Comparison of ENCODE assay signal across 20 cellular contexts in the genomic region with DNA sequence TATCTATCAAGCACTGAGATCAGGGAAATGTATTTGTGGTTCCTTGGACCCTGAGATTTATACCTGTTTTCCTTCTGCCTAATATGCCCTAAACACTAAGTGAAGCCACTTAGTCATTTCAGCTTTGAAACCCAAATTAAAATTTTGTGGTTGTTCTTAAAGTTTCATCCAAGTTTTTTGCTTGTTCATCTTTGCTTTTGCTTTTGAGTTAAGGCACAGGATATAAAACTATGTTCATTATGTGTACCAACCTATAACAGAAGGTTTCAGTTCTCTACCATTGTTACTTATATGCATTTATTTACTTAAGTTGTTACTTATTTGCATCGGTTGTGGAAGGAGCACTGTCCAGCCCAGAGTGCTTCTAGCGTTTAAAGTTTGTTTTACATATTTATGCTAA.
DNase-seq lines count a peak whose midpoint lies in the region; ATAC-seq, FAIRE-seq and TF ChIP-seq lines count a peak whose summit lies in the region.
"Had no signal": no experiment of that assay in that cellular context is flagged by ENCODE, and none has a peak within 500 bp of the region (broad histone marks: within the 10 kb centered on the region; RNA-seq: fewer than 3 reads in every experiment).

No MANE protein-coding gene starts in this region.

- no peak for TF ChIP-seq RAD21 in GM12878 (IDR thresholded peaks at IDR 0.05; ENCODE audit: insufficient read depth, low read depth, low read length)

- no peak overlapping the region for H3K27ac ChIP-seq in GM12878 (ENCODE audit: control insufficient read depth, insufficient read depth)
- H3K27ac ChIP-seq: ascending aorta, parathyroid adenoma, testis had no signal

- ATAC-seq in GM19025 (IDR thresholded peaks at IDR 0.05; ENCODE audit: low read depth, unreplicated experiment) (peak; percentile 62), GM21717 (IDR thresholded peaks at IDR 0.05; ENCODE audit: unreplicated experiment) (peak; percentile 85), HG03095 (IDR thresholded peaks at IDR 0.05; ENCODE audit: unreplicated experiment) (peak; percentile 71), GM12878 (peak; percentile 28)
- ATAC-seq: GM23338; naive thymus-derived CD8-positive, alpha-beta T cell; PC-3 had no signal

- no peaks in the 10 kb centered on the region for H3K36me3 ChIP-seq in GM12878 (ENCODE audit: control insufficient read depth in 2 of 2, insufficient read depth in 2 of 2, low read length in 1 of 2)
- H3K36me3 ChIP-seq: ascending aorta had no signal

- H3K27ac Mint-ChIP-seq in activated T-helper 1 cell treated with anti-CD3 and anti-CD28 coated beads, Interleukin-12 subunit alpha, Interleukin-12 subunit beta, Interleukin-2, Interleukin-4 antibody, amounts not matched to agents 30 ng/mL and 10 ng/mL and 1 ng/mL, durations not matched to agents 14 hours and 24 hours and 36 hours: no peak overlapping the region
- H3K27ac Mint-ChIP-seq: B cell; GM23338; memory B cell; naive thymus-derived CD8-positive, alpha-beta T cell had no signal

- TF ChIP-seq POLR2A in GM12878 (IDR thresholded peaks at IDR 0.05; ENCODE audit: low read depth, low read length): no peak

- H3K4me3 Mint-ChIP-seq in activated T-helper 1 cell treated with anti-CD3 and anti-CD28 coated beads, Interleukin-12 subunit alpha, Interleukin-12 subunit beta, Interleukin-2, Interleukin-4 antibody, amounts not matched to agents 30 ng/mL and 10 ng/mL and 1 ng/mL, durations not matched to agents 14 hours and 24 hours and 36 hours: no peak overlapping the region
- H3K4me3 Mint-ChIP-seq: B cell; GM23338; memory B cell; naive thymus-derived CD8-positive, alpha-beta T cell had no signal

- TF ChIP-seq EP300 in GM12878 (IDR thresholded peaks at IDR 0.05; ENCODE audit: borderline replicate concordance in 1 of 2, control insufficient read depth in 1 of 2, low read depth in 2 of 2, low read length in 2 of 2): no peak

- H3K27me3 Mint-ChIP-seq in activated T-helper 1 cell treated with anti-CD3 and anti-CD28 coated beads, Interleukin-12 subunit alpha, Interleukin-12 subunit beta, Interleukin-2, Interleukin-4 antibody, amounts not matched to agents 30 ng/mL and 10 ng/mL and 1 ng/mL, durations not matched to agents 14 hours and 24 hours and 36 hours (ENCODE audit: insufficient read depth): no peaks in the 10 kb centered on the region
- H3K27me3 Mint-ChIP-seq: B cell; memory B cell; naive thymus-derived CD8-positive, alpha-beta T cell had no signal

- no peaks in the 10 kb centered on the region for H4K20me1 ChIP-seq in GM12878 (ENCODE audit: control insufficient read depth, insufficient read depth)

- POLR2A ChIA-PET in GM12878 (lab: Charles Lee): no interaction called here

- no peak overlapping the region for H3K9ac ChIP-seq in GM12878 (ENCODE audit: control insufficient read depth, insufficient read depth, low read length)
- H3K9ac ChIP-seq: parathyroid adenoma had no signal

- H2AFZ ChIP-seq in GM12878 (ENCODE audit: control insufficient read depth, low read depth, low read length): no peak overlapping the region
- H2AFZ ChIP-seq: GM23338, parathyroid adenoma had no signal

- H3K79me2 ChIP-seq in GM12878 (ENCODE audit: control insufficient read depth, insufficient read depth, low read length): no peaks in the 10 kb centered on the region
- H3K79me2 ChIP-seq: parathyroid adenoma had no signal

- FAIRE-seq in GM12878 (lab: Jason Lieb, UNC): no peak
- FAIRE-seq: kidney had no signal

- H3K27me3 ChIP-seq in GM12878 (replicated peaks in 1 of 2; ENCODE audit: control insufficient read depth in 2 of 2, insufficient read depth in 2 of 2, low read length in 1 of 2): no peaks in the 10 kb centered on the region
- H3K27me3 ChIP-seq: ascending aorta, testis had no signal

- H3K9me3 ChIP-seq in GM12878 (replicated peaks; ENCODE audit: control insufficient read depth, insufficient read depth, low read length): no peaks in the 10 kb centered on the region
- H3K9me3 ChIP-seq: ascending aorta, testis had no signal

- no peaks in the 10 kb centered on the region for H3K4me1 ChIP-seq in GM12878 (ENCODE audit: control insufficient read depth, insufficient read depth, low read length)
- H3K4me1 ChIP-seq: ascending aorta, parathyroid adenoma, testis had no signal

- intact Hi-C loops in GM12878 (cut with micrococcal nuclease; ENCODE audit: unreplicated experiment): no loop called here
- intact Hi-C loops in activated T-helper 1 cell treated with anti-CD3 and anti-CD28 coated beads, Interleukin-12 subunit alpha, Interleukin-12 subunit beta, Interleukin-2, Interleukin-4 antibody, amounts not matched to agents 30 ng/mL and 10 ng/mL and 1 ng/mL, durations not matched to agents 14 hours and 24 hours and 36 hours (cut with micrococcal nuclease): no loop called here

- no peaks in the 10 kb centered on the region for H3K36me3 Mint-ChIP-seq in activated T-helper 1 cell treated with anti-CD3 and anti-CD28 coated beads, Interleukin-12 subunit alpha, Interleukin-12 subunit beta, Interleukin-2, Interleukin-4 antibody, amounts not matched to agents 30 ng/mL and 10 ng/mL and 1 ng/mL, durations not matched to agents 14 hours and 24 hours and 36 hours (ENCODE audit: low read depth)
- H3K36me3 Mint-ChIP-seq: memory B cell; naive thymus-derived CD8-positive, alpha-beta T cell had no signal

- H3K4me3 ChIP-seq in GM12878: no peak overlapping the region
- H3K4me3 ChIP-seq: ascending aorta, GM23338, testis had no signal

- no peak overlapping the region for H3K4me2 ChIP-seq in GM12878 (ENCODE audit: control insufficient read depth, insufficient read depth)
- H3K4me2 ChIP-seq: GM23338 had no signal

- no peak for TF ChIP-seq CTCF in GM12878 (IDR thresholded peaks at IDR 0.05 in 2 of 3, conservative IDR thresholded peaks at IDR 0.05 in 1 of 3; ENCODE audit: control insufficient read depth in 2 of 3, extremely low read depth in 1 of 3, insufficient read depth in 1 of 3, low read depth in 3 of 3, low read length in 3 of 3)

- no TSS peak for BruUV-seq in GM12878 (replicated peaks; lab: Mats Ljungman, UMichigan)

- no peak for DNase-seq in GM12878 (ENCODE audit: low read depth, low spot score)
- DNase-seq in activated T-helper 1 cell treated with anti-CD3 and anti-CD28 coated beads, Interleukin-12 subunit alpha, Interleukin-12 subunit beta, Interleukin-2, Interleukin-4 antibody, amounts not matched to agents 30 ng/mL and 10 ng/mL and 1 ng/mL, durations not matched to agents 14 hours and 24 hours and 36 hours (ENCODE audit: low spot score): no peak
- no peak for DNase-seq in SKM-1 treated with dmso at 0.1 percent for 144 hours (lab: John Stamatoyannopoulos, UW; ENCODE audit: unreplicated experiment)
- DNase-seq in NCI-H446 (lab: John Stamatoyannopoulos, UW): no peak
- DNase-seq: activated CD4-positive, alpha-beta T cell treated with anti-CD3 and anti-CD28 coated beads for 48 hours; activated naive CD4-positive, alpha-beta T cell; kidney; naive thymus-derived CD8-positive, alpha-beta T cell; NCI-H187 treated with DMSO at 0.1 percent for 48 hours; NCI-H524 treated with DMSO at 0.1 percent for 48 hours; PC-3; testis had no signal

- CTCF ChIA-PET in GM12878 (lab: Yijun Ruan, JAX): interaction anchor here (0.8 kb wide), 1 partner anchor 860 kb away, joined by 3 read pairs; no protein-coding TSS in a partner anchor

- RAD21 ChIA-PET in GM12878 (lab: Charles Lee; ENCODE audit: unreplicated experiment): no interaction called here

- no peaks in the 10 kb centered on the region for H3K9me3 Mint-ChIP-seq in activated T-helper 1 cell treated with anti-CD3 and anti-CD28 coated beads, Interleukin-12 subunit alpha, Interleukin-12 subunit beta, Interleukin-2, Interleukin-4 antibody, amounts not matched to agents 30 ng/mL and 10 ng/mL and 1 ng/mL, durations not matched to agents 14 hours and 24 hours and 36 hours
- H3K9me3 Mint-ChIP-seq: GM23338, memory B cell had no signal

- WGBS in GM12878 (ENCODE audit: insufficient coverage, insufficient replicate concordance, low lambda C conversion rate, missing lambda C conversion rate): 0% methylated on average over 2 of the region's 2 CpGs

- no peaks in the 10 kb centered on the region for H3K4me1 Mint-ChIP-seq in activated T-helper 1 cell treated with anti-CD3 and anti-CD28 coated beads, Interleukin-12 subunit alpha, Interleukin-12 subunit beta, Interleukin-2, Interleukin-4 antibody, amounts not matched to agents 30 ng/mL and 10 ng/mL and 1 ng/mL, durations not matched to agents 14 hours and 24 hours and 36 hours (ENCODE audit: low read depth)
- H3K4me1 Mint-ChIP-seq: naive thymus-derived CD8-positive, alpha-beta T cell had no signal

- SMC1A ChIA-PET in GM12878 (lab: Charles Lee; ENCODE audit: uncharacterized antibody, unreplicated experiment): interaction anchor here (1.5 kb wide), 1 partner anchor 11 kb away, joined by 4 read pairs; no protein-coding TSS in a partner anchor

- in situ Hi-C loops in GM12878 (cut with MboI): no loop called here

TF ChIP-seq in GM12878, 131 proteins besides CTCF, POLR2A, EP300 and RAD21:
- TF ChIP-seq CEBPB (IDR thresholded peaks at IDR 0.05; ENCODE audit: borderline replicate concordance in 1 of 2, low read depth in 2 of 2, low read length in 2 of 2): no peak
- TF ChIP-seq TARDBP (IDR thresholded peaks at IDR 0.05; ENCODE audit: borderline replicate concordance): no peak
- TF ChIP-seq DPF2 (IDR thresholded peaks at IDR 0.05): no peak
TF ChIP-seq in GM12878: peak in this region for 0.

Comparison
In these comparisons a context has a peak if more than half of its experiments do, and no peak if none do; other contexts are left out.
1. ATAC-seq: peak in every context shown above with its lines; median percentile 85 in GM21717; 71 in HG03095; 62 in GM19025; 28 in GM12878.